8 cellular contexts compared by ENCODE assay signal in the genomic region with DNA sequence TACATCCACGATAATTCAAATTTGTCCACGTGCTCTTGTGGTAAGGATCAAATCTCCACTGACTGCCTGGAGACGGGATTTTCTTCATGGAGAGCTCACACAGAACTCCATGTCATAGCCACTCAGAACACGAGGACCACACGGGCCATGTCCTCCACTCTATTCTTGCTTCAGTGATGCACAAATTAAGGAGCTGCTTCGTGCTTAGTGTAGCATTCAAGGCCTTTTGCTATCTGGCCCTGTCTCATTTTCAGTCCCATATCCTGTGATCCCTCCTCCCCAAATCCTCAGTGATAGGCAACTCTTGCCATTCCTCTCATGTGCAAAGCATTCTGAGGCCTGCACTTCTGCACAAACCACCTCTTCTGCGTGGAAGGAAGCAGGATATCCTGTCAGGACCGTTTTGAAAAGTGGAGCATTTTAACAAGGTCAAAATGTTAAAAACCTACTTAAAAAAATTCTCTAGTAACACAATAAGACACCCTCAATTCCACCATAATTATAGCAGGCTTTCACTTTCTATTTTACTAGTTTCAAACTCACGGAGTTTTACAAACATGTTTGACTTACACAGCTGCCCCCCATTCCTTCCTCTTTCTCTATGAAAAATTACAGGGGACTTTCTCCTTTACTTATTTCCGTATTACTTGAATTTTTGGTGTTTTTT. TPM values are rescaled to one million over a fixed set of nuclear protein-coding genes. Genes with fewer than 3 reads are reported as not detected.
DNase-seq lines count a peak whose midpoint lies in the region; ATAC-seq and TF ChIP-seq lines count a peak whose summit lies in the region.

No MANE protein-coding gene starts in this region.

- TF ChIP-seq CTCF in esophagus squamous epithelium (IDR thresholded peaks at IDR 0.05) (no peak), uterus (IDR thresholded peaks at IDR 0.05) (no peak)

- H3K27ac ChIP-seq in esophagus squamous epithelium (peak overlapping the region; percentile 25 to 77 (median 58)), uterus (peak overlapping the region; percentile 66 to 71)

- H3K27me3 ChIP-seq in esophagus squamous epithelium: no peaks in the 10 kb centered on the region
- no peaks in the 10 kb centered on the region for H3K27me3 ChIP-seq in uterus

- intact Hi-C loops in esophagus squamous epithelium (cut with DNase I) (no loop called here), uterus (cut with DNase I; ENCODE audit: low total_unique reads) (no loop called here)

- H3K4me1 ChIP-seq in esophagus squamous epithelium (peaks cover 0 to 22% (median 0%) of the 10 kb centered on the region in 3 donors), uterus (no peaks in the 10 kb centered on the region)

- peak; percentile 51 for ATAC-seq in GM18502 (IDR thresholded peaks at IDR 0.05; ENCODE audit: poor library complexity, unreplicated experiment)
- ATAC-seq in GM21737 (IDR thresholded peaks at IDR 0.05; ENCODE audit: unreplicated experiment): peak; percentile 41

- WGBS in esophagus squamous epithelium, 2 donors: 68 to 71% methylated on average over 8 of the region's 10 CpGs

- H3K9me3 ChIP-seq in esophagus squamous epithelium: no peaks in the 10 kb centered on the region
- no peaks in the 10 kb centered on the region for H3K9me3 ChIP-seq in uterus

- peak overlapping the region in 1 of 4 donors; percentile 27 for H3K4me3 ChIP-seq in esophagus squamous epithelium
- H3K4me3 ChIP-seq in uterus: no peak overlapping the region

- no peak for TF ChIP-seq POLR2A in esophagus squamous epithelium (IDR thresholded peaks at IDR 0.05)
- TF ChIP-seq POLR2A in uterus (IDR thresholded peaks at IDR 0.05): no peak

- DNase-seq in NAMALWA (ENCODE audit: low spot score): peak; percentile 70
- no peak for DNase-seq in esophagus squamous epithelium (lab: John Stamatoyannopoulos, UW)
- DNase-seq in uterus: no peak
- no peak for DNase-seq in activated CD4-positive, CD25-positive, alpha-beta regulatory T cell (lab: John Stamatoyannopoulos, UW)
- no peak for DNase-seq in RKO (ENCODE audit: low spot score)
- no peak for DNase-seq in NK-92 treated with Interleukin-12 subunit alpha and Interleukin-12 subunit beta, amount 100 ng/mL, for 24 hours (lab: John Stamatoyannopoulos, UW)

- H3K36me3 ChIP-seq in esophagus squamous epithelium (peaks cover 0 to 6% (median 0%) of the 10 kb centered on the region in 3 donors), uterus (no peaks in the 10 kb centered on the region)

RNA-seq across cellular contexts. Expression of a gene that starts 35.2 kb away (rescaled TPM):
- total RNA-seq in esophagus squamous epithelium (10 to 100 TPM in 1 of 4 donors, 1 to 10 TPM in 3; 1.3 to 13.5 (median 5.2) TPM), uterus (10 to 100 TPM; 12.3 to 52.9 (median 32.9) TPM)
